ENCODE assay signal across 2 cellular contexts in the genomic region with DNA sequence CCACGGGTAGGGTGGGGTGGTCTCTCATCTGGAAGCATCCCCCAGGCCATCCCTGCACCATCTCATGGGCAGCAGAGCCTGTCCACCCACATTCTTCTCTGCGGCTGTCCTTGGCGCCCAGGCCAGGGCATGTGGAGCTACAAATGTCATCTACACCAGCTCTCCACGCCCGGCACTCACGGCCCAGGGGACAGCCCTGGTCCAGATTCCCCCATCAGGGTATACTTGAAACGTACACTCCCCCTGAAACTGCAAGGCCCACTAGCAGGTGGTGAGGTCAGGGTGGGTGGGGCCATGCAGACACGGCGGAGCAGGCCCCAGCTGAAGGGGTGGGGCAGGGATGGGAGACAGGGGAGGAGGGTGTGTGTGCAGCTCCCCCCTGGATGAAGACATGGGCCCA.
TF ChIP-seq lines count a peak whose summit lies in the region.

No MANE protein-coding gene starts in this region.

TF ChIP-seq in SK-N-SH, 30 proteins besides CTCF, POLR2A, EP300 and RAD21:
- TF ChIP-seq, protein P1, sequence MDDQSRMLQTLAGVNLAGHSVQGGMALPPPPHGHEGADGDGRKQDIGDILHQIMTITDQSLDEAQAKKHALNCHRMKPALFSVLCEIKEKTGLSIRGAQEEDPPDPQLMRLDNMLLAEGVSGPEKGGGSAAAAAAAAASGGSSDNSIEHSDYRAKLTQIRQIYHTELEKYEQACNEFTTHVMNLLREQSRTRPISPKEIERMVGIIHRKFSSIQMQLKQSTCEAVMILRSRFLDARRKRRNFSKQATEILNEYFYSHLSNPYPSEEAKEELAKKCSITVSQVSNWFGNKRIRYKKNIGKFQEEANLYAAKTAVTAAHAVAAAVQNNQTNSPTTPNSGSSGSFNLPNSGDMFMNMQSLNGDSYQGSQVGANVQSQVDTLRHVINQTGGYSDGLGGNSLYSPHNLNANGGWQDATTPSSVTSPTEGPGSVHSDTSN (IDR thresholded peaks at IDR 0.05) = no peak
- TF ChIP-seq NFIC (IDR thresholded peaks at IDR 0.05; ENCODE audit: borderline replicate concordance) (no peak), TAF1 (IDR thresholded peaks at IDR 0.05; ENCODE audit: borderline replicate concordance, low read depth, low read length) (no peak), FOXM1 (IDR thresholded peaks at IDR 0.05; ENCODE audit: low read depth) (no peak), NRF1 (IDR thresholded peaks at IDR 0.05; ENCODE audit: low read depth, low read length) (no peak)
- TF ChIP-seq, protein P2, sequence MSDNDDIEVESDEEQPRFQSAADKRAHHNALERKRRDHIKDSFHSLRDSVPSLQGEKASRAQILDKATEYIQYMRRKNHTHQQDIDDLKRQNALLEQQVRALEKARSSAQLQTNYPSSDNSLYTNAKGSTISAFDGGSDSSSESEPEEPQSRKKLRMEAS (IDR thresholded peaks at IDR 0.05; ENCODE audit: low read depth) = no peak

TF ChIP-seq in SK-N-SH treated with all-trans-retinoic acid at 6 μM for 48 hours, 23 proteins besides CTCF, POLR2A, EP300 and RAD21 (continued from another document):
- no peak for TF ChIP-seq PPARA (CRISPR knock-in tag; IDR thresholded peaks at IDR 0.05; ENCODE audit: borderline replicate concordance)
- TF ChIP-seq ZNF565 (CRISPR knock-in tag; conservative IDR thresholded peaks at IDR 0.05; ENCODE audit: low read depth) = no peak
- TF ChIP-seq, protein P3, sequence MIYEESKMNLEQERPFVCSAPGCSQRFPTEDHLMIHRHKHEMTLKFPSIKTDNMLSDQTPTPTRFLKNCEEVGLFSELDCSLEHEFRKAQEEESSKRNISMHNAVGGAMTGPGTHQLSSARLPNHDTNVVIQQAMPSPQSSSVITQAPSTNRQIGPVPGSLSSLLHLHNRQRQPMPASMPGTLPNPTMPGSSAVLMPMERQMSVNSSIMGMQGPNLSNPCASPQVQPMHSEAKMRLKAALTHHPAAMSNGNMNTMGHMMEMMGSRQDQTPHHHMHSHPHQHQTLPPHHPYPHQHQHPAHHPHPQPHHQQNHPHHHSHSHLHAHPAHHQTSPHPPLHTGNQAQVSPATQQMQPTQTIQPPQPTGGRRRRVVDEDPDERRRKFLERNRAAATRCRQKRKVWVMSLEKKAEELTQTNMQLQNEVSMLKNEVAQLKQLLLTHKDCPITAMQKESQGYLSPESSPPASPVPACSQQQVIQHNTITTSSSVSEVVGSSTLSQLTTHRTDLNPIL (CRISPR knock-in tag; IDR thresholded peaks at IDR 0.05; ENCODE audit: low read depth) = no peak
- no peak for TF ChIP-seq ZNF8 (CRISPR knock-in tag; IDR thresholded peaks at IDR 0.05)
- no peak for TF ChIP-seq CSDC2 (CRISPR knock-in tag; IDR thresholded peaks at IDR 0.05)
- TF ChIP-seq ZFP3 (CRISPR knock-in tag; IDR thresholded peaks at IDR 0.05) = no peak
- no peak for TF ChIP-seq BACH2 (CRISPR knock-in tag; IDR thresholded peaks at IDR 0.05; ENCODE audit: borderline replicate concordance)
- TF ChIP-seq, protein P4, sequence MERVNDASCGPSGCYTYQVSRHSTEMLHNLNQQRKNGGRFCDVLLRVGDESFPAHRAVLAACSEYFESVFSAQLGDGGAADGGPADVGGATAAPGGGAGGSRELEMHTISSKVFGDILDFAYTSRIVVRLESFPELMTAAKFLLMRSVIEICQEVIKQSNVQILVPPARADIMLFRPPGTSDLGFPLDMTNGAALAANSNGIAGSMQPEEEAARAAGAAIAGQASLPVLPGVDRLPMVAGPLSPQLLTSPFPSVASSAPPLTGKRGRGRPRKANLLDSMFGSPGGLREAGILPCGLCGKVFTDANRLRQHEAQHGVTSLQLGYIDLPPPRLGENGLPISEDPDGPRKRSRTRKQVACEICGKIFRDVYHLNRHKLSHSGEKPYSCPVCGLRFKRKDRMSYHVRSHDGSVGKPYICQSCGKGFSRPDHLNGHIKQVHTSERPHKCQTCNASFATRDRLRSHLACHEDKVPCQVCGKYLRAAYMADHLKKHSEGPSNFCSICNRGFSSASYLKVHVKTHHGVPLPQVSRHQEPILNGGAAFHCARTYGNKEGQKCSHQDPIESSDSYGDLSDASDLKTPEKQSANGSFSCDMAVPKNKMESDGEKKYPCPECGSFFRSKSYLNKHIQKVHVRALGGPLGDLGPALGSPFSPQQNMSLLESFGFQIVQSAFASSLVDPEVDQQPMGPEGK (CRISPR knock-in tag; IDR thresholded peaks at IDR 0.05; ENCODE audit: borderline replicate concordance) = no peak
- TF ChIP-seq ARNTL (CRISPR knock-in tag; IDR thresholded peaks at IDR 0.05; ENCODE audit: borderline replicate concordance, low read depth) = no peak
- no peak for TF ChIP-seq ISL1 (CRISPR knock-in tag; IDR thresholded peaks at IDR 0.05)
